Comparison of ENCODE assay signal across 1 cellular context in genomic region chr12:120474092-120474960, GRCh38.
TF ChIP-seq lines count a peak whose summit lies in the region.

No MANE protein-coding gene starts in this region.

TF ChIP-seq in HepG2, 621 proteins besides CTCF, POLR2A, EP300 and RAD21:
- TF ChIP-seq ZNF30 (CRISPR knock-in tag; IDR thresholded peaks at IDR 0.05) (no peak), ETV5 (CRISPR knock-in tag; IDR thresholded peaks at IDR 0.05; ENCODE audit: borderline replicate concordance) (peak; percentile 51; the same call in 1 of the 2 replicates), AHR (CRISPR knock-in tag; IDR thresholded peaks at IDR 0.05) (no peak), RERE (CRISPR knock-in tag; IDR thresholded peaks at IDR 0.05; ENCODE audit: low read depth) (no peak), ZNF318 (CRISPR knock-in tag; IDR thresholded peaks at IDR 0.05) (no peak), TRIM24 (CRISPR knock-in tag; IDR thresholded peaks at IDR 0.05) (no peak), GABPA (IDR thresholded peaks at IDR 0.05; ENCODE audit: low read depth, low read length) (no peak), GABPA (CRISPR knock-in tag; IDR thresholded peaks at IDR 0.05; ENCODE audit: low read depth) (peak; percentile 29; the same call in 1 of the 2 replicates), ZNF766 (CRISPR knock-in tag; IDR thresholded peaks at IDR 0.05; ENCODE audit: borderline replicate concordance) (no peak), ZNF281 (CRISPR knock-in tag; IDR thresholded peaks at IDR 0.05; ENCODE audit: borderline replicate concordance) (no peak), ZNF770 (CRISPR knock-in tag; IDR thresholded peaks at IDR 0.05) (no peak), SAP130 (CRISPR knock-in tag; IDR thresholded peaks at IDR 0.05; ENCODE audit: low read depth) (peak; percentile 51), ZNF558 (CRISPR knock-in tag; IDR thresholded peaks at IDR 0.05; ENCODE audit: borderline replicate concordance) (no peak), NR2F1 (CRISPR knock-in tag; IDR thresholded peaks at IDR 0.05) (no peak), KDM5B (CRISPR knock-in tag; IDR thresholded peaks at IDR 0.05; ENCODE audit: borderline replicate concordance) (no peak), ZBTB38 (CRISPR knock-in tag; IDR thresholded peaks at IDR 0.05) (no peak), MTF1 (CRISPR knock-in tag; IDR thresholded peaks at IDR 0.05) (no peak), RCOR2 (CRISPR knock-in tag; IDR thresholded peaks at IDR 0.05) (no peak), HNRNPH1 (optimal IDR thresholded peaks at IDR 0.05; ENCODE audit: low read depth, low read length) (no peak), ARID4A (CRISPR knock-in tag; IDR thresholded peaks at IDR 0.05; ENCODE audit: borderline replicate concordance) (no peak), ZNF781 (CRISPR knock-in tag; IDR thresholded peaks at IDR 0.05; ENCODE audit: borderline replicate concordance, not compliant biosample characterization) (no peak), LRRFIP1 (CRISPR knock-in tag; conservative IDR thresholded peaks at IDR 0.05) (no peak), ZBTB43 (CRISPR knock-in tag; conservative IDR thresholded peaks at IDR 0.05) (no peak), ZKSCAN5 (CRISPR knock-in tag; IDR thresholded peaks at IDR 0.05) (no peak), NCOA2 (CRISPR knock-in tag; IDR thresholded peaks at IDR 0.05) (no peak), ZNF569 (CRISPR knock-in tag; IDR thresholded peaks at IDR 0.05; ENCODE audit: borderline replicate concordance) (no peak)
